In the genomic region with DNA sequence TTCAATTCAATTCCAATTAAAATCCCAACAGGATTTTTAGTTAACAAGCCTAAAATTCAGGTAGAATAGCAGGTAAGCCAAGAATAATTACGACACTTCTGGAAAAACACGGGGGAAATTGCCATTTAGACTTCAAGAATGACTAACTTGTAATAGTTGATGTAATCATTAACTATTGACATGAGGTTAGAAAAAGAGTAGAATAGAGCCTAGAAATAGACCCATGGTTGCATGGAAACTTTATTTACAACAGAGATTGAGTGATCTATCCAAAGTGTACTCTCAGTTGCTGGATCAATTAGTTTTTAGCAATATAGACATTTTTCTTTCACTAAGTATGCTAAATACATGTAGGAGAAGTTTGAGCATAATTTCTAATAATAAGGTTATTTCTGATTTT, we compare ENCODE assay signal across 33 cellular contexts. TPM values are rescaled to one million over a fixed set of nuclear protein-coding genes. Genes with fewer than 3 reads are reported as not detected.
"Had no signal": no experiment of that assay in that cellular context is flagged by ENCODE, and none has a peak within 500 bp of the region (broad histone marks: within the 10 kb centered on the region; RNA-seq: fewer than 3 reads in every experiment).

No MANE protein-coding gene starts in this region.

- ATAC-seq: naive thymus-derived CD8-positive, alpha-beta T cell; natural killer cell treated with Interleukin-12 subunit alpha and Interleukin-12 subunit beta and Interleukin-15 and Interleukin-18, amount 100 ng/mL, for 72 hours; pancreas; right cardiac atrium; sciatic nerve; stimulated activated memory B cell treated with anti-CD40 and anti-IgM and Interleukin-4, amounts not matched to agents 10 μg/mL and 1 μg/mL and 100 μg/mL, for 72 hours; stimulated activated naive CD8-positive, alpha-beta T cell treated with anti-CD3 and anti-CD28 coated beads, Interleukin-15, amount 100 ng/mL, for 72 hours; stimulated activated naive CD8-positive, alpha-beta T cell treated with anti-CD3 and anti-CD28 coated beads, Interleukin-15, Interleukin-2, amounts not matched to agents 100 U/mL and 50 U/mL, for 24 hours; upper lobe of right lung had no signal

- H3K9me3 Mint-ChIP-seq: natural killer cell treated with Interleukin-12 subunit alpha and Interleukin-12 subunit beta and Interleukin-15 and Interleukin-18, amount 100 ng/mL, for 72 hours; stimulated activated memory B cell treated with anti-CD40 and anti-IgM and Interleukin-4, amounts not matched to agents 10 μg/mL and 1 μg/mL and 100 μg/mL, for 72 hours; stimulated activated naive CD8-positive, alpha-beta T cell treated with anti-CD3 and anti-CD28 coated beads, Interleukin-15, amount 100 ng/mL, for 72 hours had no signal

- H3K4me2 ChIP-seq: smooth muscle cell had no signal

- H3K36me3 Mint-ChIP-seq: natural killer cell treated with Interleukin-12 subunit alpha and Interleukin-12 subunit beta and Interleukin-15 and Interleukin-18, amount 100 ng/mL, for 72 hours; stimulated activated memory B cell treated with anti-CD40 and anti-IgM and Interleukin-4, amounts not matched to agents 10 μg/mL and 1 μg/mL and 100 μg/mL, for 72 hours; type B pancreatic cell had no signal

- DNase-seq: naive thymus-derived CD8-positive, alpha-beta T cell; nephron progenitor cell; nucleus accumbens; pancreas; right cardiac atrium; spleen; stimulated activated CD4-positive, alpha-beta T cell treated with anti-CD3 and anti-CD28 coated beads, Interleukin-12 subunit alpha, Interleukin-12 subunit beta, amount 100 ng/mL, for 4 hours; stimulated activated CD4-positive, alpha-beta T cell treated with anti-CD3 and anti-CD28 coated beads, Interleukin-1b, Interleukin-23, amount 100 ng/mL, for 48 hours; stimulated activated CD4-positive, alpha-beta T cell treated with anti-CD3 and anti-CD28 coated beads, Interleukin-4, amount 100 ng/mL, for 1 hour; stimulated activated CD4-positive, alpha-beta T cell treated with anti-CD3 and anti-CD28 coated beads, Interleukin-4, amount 100 ng/mL, for 4 hours; stimulated activated CD8-positive, alpha-beta memory T cell treated with anti-CD3 and anti-CD28 coated beads, Interleukin-4, amount 100 ng/mL, for 48 hours; stimulated activated naive CD4-positive, alpha-beta T cell; stimulated activated naive CD8-positive, alpha-beta T cell treated with anti-CD3 and anti-CD28 coated beads, Interleukin-15, amount 100 ng/mL, for 72 hours; stimulated activated naive CD8-positive, alpha-beta T cell treated with anti-CD3 and anti-CD28 coated beads, Interleukin-15, Interleukin-2, amounts not matched to agents 100 U/mL and 50 U/mL, for 24 hours; substantia nigra; testis; tibial artery; transverse colon; upper lobe of right lung; uterus had no signal

- H3K4me1 ChIP-seq: pancreas, prostate gland, uterus had no signal

- FAIRE-seq: pancreas had no signal

- H3K9me3 ChIP-seq: neutrophil, pancreas, prostate gland, suprapubic skin, testis, transverse colon, upper lobe of right lung had no signal

- H3K27me3 ChIP-seq: testis had no signal

- H3K27ac ChIP-seq: neutrophil, pancreas, prostate gland, skin epidermis, spleen, suprapubic skin, testis, tibial artery, transverse colon, upper lobe of right lung, uterus had no signal

- H3K36me3 ChIP-seq: neutrophil, pancreas, prostate gland, spleen, suprapubic skin, tibial artery, transverse colon, upper lobe of right lung, uterus had no signal

- H3K4me3 ChIP-seq: pancreas, prostate gland, skin epidermis, smooth muscle cell, spleen, suprapubic skin, testis, tibial artery, transverse colon, upper lobe of right lung, uterus had no signal

- H3K27ac Mint-ChIP-seq: naive thymus-derived CD8-positive, alpha-beta T cell; natural killer cell treated with Interleukin-12 subunit alpha and Interleukin-12 subunit beta and Interleukin-15 and Interleukin-18, amount 100 ng/mL, for 72 hours; nephron progenitor cell; stimulated activated memory B cell treated with anti-CD40 and anti-IgM and Interleukin-4, amounts not matched to agents 10 μg/mL and 1 μg/mL and 100 μg/mL, for 72 hours; stimulated activated naive CD8-positive, alpha-beta T cell treated with anti-CD3 and anti-CD28 coated beads, Interleukin-15, amount 100 ng/mL, for 72 hours; type B pancreatic cell had no signal

- H3K4me3 Mint-ChIP-seq: naive thymus-derived CD8-positive, alpha-beta T cell; natural killer cell treated with Interleukin-12 subunit alpha and Interleukin-12 subunit beta and Interleukin-15 and Interleukin-18, amount 100 ng/mL, for 72 hours; nephron progenitor cell; neural crest cell; stimulated activated memory B cell treated with anti-CD40 and anti-IgM and Interleukin-4, amounts not matched to agents 10 μg/mL and 1 μg/mL and 100 μg/mL, for 72 hours; stimulated activated naive CD8-positive, alpha-beta T cell treated with anti-CD3 and anti-CD28 coated beads, Interleukin-15, amount 100 ng/mL, for 72 hours; type B pancreatic cell had no signal

RNA-seq across cellular contexts. Expression of gene SLC13A5, which starts 3.6 kb away (rescaled TPM):
- total RNA-seq: naive thymus-derived CD8-positive, alpha-beta T cell; natural killer cell treated with Interleukin-12 subunit alpha and Interleukin-12 subunit beta and Interleukin-15 and Interleukin-18, amount 100 ng/mL, for 72 hours; osteocyte; pulmonary artery endothelial cell; right cardiac atrium; transverse colon; upper lobe of right lung; urinary bladder had no signal
- polyA plus RNA-seq: right cardiac atrium, smooth muscle cell had no signal

RNA-seq across cellular contexts. Expression of gene XAF1, which starts 39.1 kb away (rescaled TPM):
- total RNA-seq: neural crest cell had no signal

RNA-seq across cellular contexts. Expression of gene FBXO39, which starts 59.3 kb away (rescaled TPM):
- total RNA-seq: neural crest cell, osteocyte, smooth muscle cell, transverse colon had no signal
- polyA plus RNA-seq: smooth muscle cell had no signal
